ENCODE assay signal across 17 cellular contexts in genomic region chr18:3903341-3903740, GRCh38.
DNase-seq lines count a peak whose midpoint lies in the region; ATAC-seq and TF ChIP-seq lines count a peak whose summit lies in the region.
"Had no signal": no experiment of that assay in that cellular context is flagged by ENCODE, and none has a peak within 500 bp of the region (broad histone marks: within the 10 kb centered on the region; RNA-seq: fewer than 3 reads in every experiment).

No MANE protein-coding gene starts in this region.

- H3K4me2 ChIP-seq in SK-N-SH, result no peak overlapping the region

- peaks cover 7% of the 10 kb centered on the region for H3K27me3 ChIP-seq in SK-N-SH (ENCODE audit: insufficient read depth)

- TF ChIP-seq CTCF in SK-N-SH (IDR thresholded peaks at IDR 0.05), result no peak
- TF ChIP-seq CTCF in fibroblast of villous mesenchyme (IDR thresholded peaks at IDR 0.05; ENCODE audit: insufficient read depth, low read depth, low read length), result no peak

- no peak for DNase-seq in SK-N-SH
- DNase-seq in amniotic epithelial cell (ENCODE audit: low read depth), result peak; percentile 96
- DNase-seq in fibroblast of villous mesenchyme (ENCODE audit: low read depth), result peak; percentile 49
- DNase-seq in LoVo (ENCODE audit: low spot score), result no peak
- DNase-seq in KG1 (lab: John Stamatoyannopoulos, UW), result no peak
- DNase-seq in epidermal melanocyte (ENCODE audit: insufficient read length, low spot score), result no peak
- no peak for DNase-seq in NCI-H2081 (lab: John Stamatoyannopoulos, UW)
- DNase-seq: activated CD4-positive, alpha-beta T cell treated with anti-CD3 and anti-CD28 coated beads, Interleukin-2, amount 10 ng/mL, durations not matched to agents 7 days and 5 days; aorta; effector memory CD4-positive, alpha-beta T cell; left ventricle myocardium inferior; NCI-H1105 treated with DMSO at 0.1 percent for 48 hours; NCI-H345 had no signal

- no peak overlapping the region for H3K9ac ChIP-seq in SK-N-SH

- ATAC-seq in SK-N-SH treated with all-trans-retinoic acid at 6 μM for 48 hours, result no peak
- ATAC-seq: HepG2, sciatic nerve had no signal

- no peaks in the 10 kb centered on the region for H4K20me1 ChIP-seq in SK-N-SH (ENCODE audit: insufficient read depth)

- WGBS in SK-N-SH (ENCODE audit: low lambda C conversion rate), result 2% methylated on average over 2 of the region's 2 CpGs

- H3K27ac ChIP-seq in SK-N-SH (ENCODE audit: low read depth in 2 of 2, low read length in 1 of 2), result no peak overlapping the region
- H3K27ac ChIP-seq: 22Rv1, left ventricle myocardium inferior had no signal

- H3K79me2 ChIP-seq in SK-N-SH (ENCODE audit: insufficient read depth), result no peaks in the 10 kb centered on the region

- H3K4me3 ChIP-seq in SK-N-SH (ENCODE audit: low read depth in 2 of 2, low read length in 1 of 2) (no peak overlapping the region), fibroblast of villous mesenchyme (ENCODE audit: low read depth, low read length) (no peak overlapping the region)
- H3K4me3 ChIP-seq: left ventricle myocardium inferior had no signal

- TF ChIP-seq RAD21 in SK-N-SH (IDR thresholded peaks at IDR 0.05; ENCODE audit: low read length), result no peak

- no peak for TF ChIP-seq EP300 in SK-N-SH (IDR thresholded peaks at IDR 0.05; ENCODE audit: borderline replicate concordance in 1 of 2, low read depth in 1 of 2, low read length in 1 of 2)

- no peaks in the 10 kb centered on the region for H3K36me3 ChIP-seq in SK-N-SH (replicated peaks in 1 of 2; ENCODE audit: control insufficient read depth in 1 of 2, insufficient read depth in 2 of 2, low read length in 1 of 2)
- H3K36me3 ChIP-seq: left ventricle myocardium inferior had no signal

- no peaks in the 10 kb centered on the region for H3K4me1 ChIP-seq in SK-N-SH (ENCODE audit: control insufficient read depth in 1 of 2, insufficient read depth in 2 of 2, low read depth in 1 of 2, low read length in 1 of 2)

- H2AFZ ChIP-seq in SK-N-SH (ENCODE audit: low read depth), result no peak overlapping the region

- H3F3A ChIP-seq in SK-N-SH (replicated peaks; ENCODE audit: insufficient read depth), result no peaks in the 10 kb centered on the region

- H3K9me3 ChIP-seq in SK-N-SH, result no peaks in the 10 kb centered on the region
- H3K9me3 ChIP-seq: left ventricle myocardium inferior had no signal

- CTCF ChIA-PET in SK-N-SH (lab: Yijun Ruan, JAX), result no interaction called here

- POLR2A ChIA-PET in SK-N-SH (lab: Yijun Ruan, JAX), result no interaction called here

- no peaks in the 10 kb centered on the region for H3K9me2 ChIP-seq in SK-N-SH

TF ChIP-seq in SK-N-SH, 30 proteins besides CTCF, POLR2A, EP300 and RAD21:
- TF ChIP-seq TCF12 (IDR thresholded peaks at IDR 0.05) (no peak), RFX5 (IDR thresholded peaks at IDR 0.05; ENCODE audit: low read length) (no peak), ELF1 (IDR thresholded peaks at IDR 0.05) (no peak), IRF3 (IDR thresholded peaks at IDR 0.05; ENCODE audit: low read depth, low read length) (no peak), USF1 (IDR thresholded peaks at IDR 0.05; ENCODE audit: borderline replicate concordance, low read depth) (no peak), MAX (IDR thresholded peaks at IDR 0.05; ENCODE audit: low read depth) (no peak), FOSL2 (IDR thresholded peaks at IDR 0.05; ENCODE audit: borderline replicate concordance, low read depth) (peak; percentile 19; the same call in 1 of the 2 replicates)
- TF ChIP-seq, protein P1, sequence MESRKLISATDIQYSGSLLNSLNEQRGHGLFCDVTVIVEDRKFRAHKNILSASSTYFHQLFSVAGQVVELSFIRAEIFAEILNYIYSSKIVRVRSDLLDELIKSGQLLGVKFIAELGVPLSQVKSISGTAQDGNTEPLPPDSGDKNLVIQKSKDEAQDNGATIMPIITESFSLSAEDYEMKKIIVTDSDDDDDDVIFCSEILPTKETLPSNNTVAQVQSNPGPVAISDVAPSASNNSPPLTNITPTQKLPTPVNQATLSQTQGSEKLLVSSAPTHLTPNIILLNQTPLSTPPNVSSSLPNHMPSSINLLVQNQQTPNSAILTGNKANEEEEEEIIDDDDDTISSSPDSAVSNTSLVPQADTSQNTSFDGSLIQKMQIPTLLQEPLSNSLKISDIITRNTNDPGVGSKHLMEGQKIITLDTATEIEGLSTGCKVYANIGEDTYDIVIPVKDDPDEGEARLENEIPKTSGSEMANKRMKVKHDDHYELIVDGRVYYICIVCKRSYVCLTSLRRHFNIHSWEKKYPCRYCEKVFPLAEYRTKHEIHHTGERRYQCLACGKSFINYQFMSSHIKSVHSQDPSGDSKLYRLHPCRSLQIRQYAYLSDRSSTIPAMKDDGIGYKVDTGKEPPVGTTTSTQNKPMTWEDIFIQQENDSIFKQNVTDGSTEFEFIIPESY (IDR thresholded peaks at IDR 0.05; ENCODE audit: borderline replicate concordance, low read depth), result no peak

TF ChIP-seq in SK-N-SH treated with all-trans-retinoic acid at 6 μM for 48 hours, 23 proteins besides CTCF, POLR2A, EP300 and RAD21:
- TF ChIP-seq, protein P2, sequence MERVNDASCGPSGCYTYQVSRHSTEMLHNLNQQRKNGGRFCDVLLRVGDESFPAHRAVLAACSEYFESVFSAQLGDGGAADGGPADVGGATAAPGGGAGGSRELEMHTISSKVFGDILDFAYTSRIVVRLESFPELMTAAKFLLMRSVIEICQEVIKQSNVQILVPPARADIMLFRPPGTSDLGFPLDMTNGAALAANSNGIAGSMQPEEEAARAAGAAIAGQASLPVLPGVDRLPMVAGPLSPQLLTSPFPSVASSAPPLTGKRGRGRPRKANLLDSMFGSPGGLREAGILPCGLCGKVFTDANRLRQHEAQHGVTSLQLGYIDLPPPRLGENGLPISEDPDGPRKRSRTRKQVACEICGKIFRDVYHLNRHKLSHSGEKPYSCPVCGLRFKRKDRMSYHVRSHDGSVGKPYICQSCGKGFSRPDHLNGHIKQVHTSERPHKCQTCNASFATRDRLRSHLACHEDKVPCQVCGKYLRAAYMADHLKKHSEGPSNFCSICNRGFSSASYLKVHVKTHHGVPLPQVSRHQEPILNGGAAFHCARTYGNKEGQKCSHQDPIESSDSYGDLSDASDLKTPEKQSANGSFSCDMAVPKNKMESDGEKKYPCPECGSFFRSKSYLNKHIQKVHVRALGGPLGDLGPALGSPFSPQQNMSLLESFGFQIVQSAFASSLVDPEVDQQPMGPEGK (CRISPR knock-in tag; IDR thresholded peaks at IDR 0.05; ENCODE audit: borderline replicate concordance), result no peak
- TF ChIP-seq ZFP30 (CRISPR knock-in tag; IDR thresholded peaks at IDR 0.05), result no peak
- TF ChIP-seq ISL1 (CRISPR knock-in tag; IDR thresholded peaks at IDR 0.05), result no peak
- no peak for TF ChIP-seq TOX (CRISPR knock-in tag; IDR thresholded peaks at IDR 0.05; ENCODE audit: borderline replicate concordance)
- TF ChIP-seq ZC3H10 (CRISPR knock-in tag; IDR thresholded peaks at IDR 0.05), result no peak
- TF ChIP-seq ARNTL (CRISPR knock-in tag; IDR thresholded peaks at IDR 0.05; ENCODE audit: borderline replicate concordance, low read depth), result no peak
- TF ChIP-seq, protein P3, sequence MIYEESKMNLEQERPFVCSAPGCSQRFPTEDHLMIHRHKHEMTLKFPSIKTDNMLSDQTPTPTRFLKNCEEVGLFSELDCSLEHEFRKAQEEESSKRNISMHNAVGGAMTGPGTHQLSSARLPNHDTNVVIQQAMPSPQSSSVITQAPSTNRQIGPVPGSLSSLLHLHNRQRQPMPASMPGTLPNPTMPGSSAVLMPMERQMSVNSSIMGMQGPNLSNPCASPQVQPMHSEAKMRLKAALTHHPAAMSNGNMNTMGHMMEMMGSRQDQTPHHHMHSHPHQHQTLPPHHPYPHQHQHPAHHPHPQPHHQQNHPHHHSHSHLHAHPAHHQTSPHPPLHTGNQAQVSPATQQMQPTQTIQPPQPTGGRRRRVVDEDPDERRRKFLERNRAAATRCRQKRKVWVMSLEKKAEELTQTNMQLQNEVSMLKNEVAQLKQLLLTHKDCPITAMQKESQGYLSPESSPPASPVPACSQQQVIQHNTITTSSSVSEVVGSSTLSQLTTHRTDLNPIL (CRISPR knock-in tag; IDR thresholded peaks at IDR 0.05; ENCODE audit: low read depth), result no peak
- no peak for TF ChIP-seq ZNF565 (CRISPR knock-in tag; conservative IDR thresholded peaks at IDR 0.05; ENCODE audit: low read depth)
- TF ChIP-seq SNAI2 (CRISPR knock-in tag; IDR thresholded peaks at IDR 0.05), result no peak
- no peak for TF ChIP-seq ZNF70 (CRISPR knock-in tag; IDR thresholded peaks at IDR 0.05)
- TF ChIP-seq ZFP3 (CRISPR knock-in tag; IDR thresholded peaks at IDR 0.05), result no peak
- no peak for TF ChIP-seq CSRNP3 (CRISPR knock-in tag; IDR thresholded peaks at IDR 0.05)
- no peak for TF ChIP-seq ESRRG (CRISPR knock-in tag; IDR thresholded peaks at IDR 0.05)
- TF ChIP-seq PPARA (CRISPR knock-in tag; IDR thresholded peaks at IDR 0.05; ENCODE audit: borderline replicate concordance), result no peak
- no peak for TF ChIP-seq CSDC2 (CRISPR knock-in tag; IDR thresholded peaks at IDR 0.05)
- no peak for TF ChIP-seq RARB (CRISPR knock-in tag; IDR thresholded peaks at IDR 0.05)
- TF ChIP-seq GLIS3 (CRISPR knock-in tag; IDR thresholded peaks at IDR 0.05), result no peak
- TF ChIP-seq OSR1 (CRISPR knock-in tag; IDR thresholded peaks at IDR 0.05), result no peak
- TF ChIP-seq BACH2 (CRISPR knock-in tag; IDR thresholded peaks at IDR 0.05; ENCODE audit: borderline replicate concordance), result no peak
- TF ChIP-seq TCF4 (CRISPR knock-in tag; IDR thresholded peaks at IDR 0.05; ENCODE audit: borderline replicate concordance), result no peak

Comparison
In these comparisons a context has a peak if more than half of its experiments do, and no peak if none do; other contexts are left out.
1. DNase-seq: peak in amniotic epithelial cell (single experiment) and fibroblast of villous mesenchyme (single experiment); none in SK-N-SH (single experiment), LoVo (single experiment), KG1 (single experiment), epidermal melanocyte (single experiment) and NCI-H2081 (0 of 2).